ENCODE assay signal across 8 cellular contexts in the genomic region with DNA sequence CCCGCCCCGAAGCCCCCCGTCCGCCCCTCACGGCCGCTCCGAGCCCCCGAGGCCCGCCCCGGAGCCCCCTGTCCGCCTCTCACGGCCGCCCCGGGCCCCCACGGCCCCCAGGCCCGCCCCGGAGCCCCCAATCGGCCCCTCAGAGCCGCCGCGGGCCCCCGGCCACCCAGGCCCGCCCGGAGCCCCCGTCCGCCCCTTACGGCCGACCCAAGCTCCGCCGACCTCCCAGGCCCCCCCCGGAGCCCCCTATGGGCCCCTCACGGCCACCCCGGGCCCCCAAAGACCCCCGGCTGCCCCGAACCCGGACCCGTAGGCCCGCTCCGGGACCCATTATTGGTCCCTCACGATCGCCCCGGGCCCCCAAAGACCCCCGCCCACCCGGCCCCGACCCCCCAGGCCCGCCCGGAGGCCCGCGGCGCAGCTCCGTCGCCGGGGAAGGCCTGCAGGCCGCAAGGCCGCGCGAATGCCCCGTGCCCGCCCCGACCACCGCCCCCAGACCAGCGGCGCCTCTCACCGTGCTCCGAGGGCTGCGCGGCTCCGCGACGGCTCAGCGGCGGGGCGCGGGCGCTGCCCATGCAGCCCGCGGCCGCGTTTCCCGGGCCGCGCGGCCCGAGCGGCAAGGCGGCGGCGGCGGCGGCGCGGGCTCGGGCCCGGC. TPM values are rescaled to one million over a fixed set of nuclear protein-coding genes. Genes with fewer than 3 reads are reported as not detected.
DNase-seq lines count a peak whose midpoint lies in the region; ATAC-seq, FAIRE-seq and TF ChIP-seq lines count a peak whose summit lies in the region.

No MANE protein-coding gene starts in this region.

- peak overlapping the region; percentile 84 to 92; a peak in 3 of 4 replicates for H3K9ac ChIP-seq in K562 (ENCODE audit: insufficient read depth in 1 of 2, low read depth in 2 of 2, low read length in 2 of 2)

- DNase-seq in stimulated activated CD4-positive, alpha-beta T cell treated with anti-CD3 and anti-CD28 coated beads, Interleukin-1b, Interleukin-23, amount 100 ng/mL, for 48 hours, result peak; percentile 19
- no peak for DNase-seq in stimulated activated CD4-positive, alpha-beta T cell treated with anti-CD3 and anti-CD28 coated beads, Interleukin-2, amount 100 ng/mL, for 48 hours
- DNase-seq in K562 (ENCODE audit: extremely low read depth in 1 of 4, low spot score in 3 of 4) (peak in 2 of 4 experiments; percentile 52 to 57), memory B cell (ENCODE audit: low spot score in 2 of 2) (no peak), uterus (peak in 1 of 2 donors; percentile 37), NCI-H774 (lab: John Stamatoyannopoulos, UW) (no peak)

- peak overlapping the region; percentile 98 for H3K27ac Mint-ChIP-seq in memory B cell

- peak overlapping the region; percentile 24 for H3K4me3 Mint-ChIP-seq in memory B cell

- no TSS peak for BruUV-seq in K562 (replicated peaks; lab: Mats Ljungman, UMichigan)

- POLR2A ChIA-PET in K562 (lab: Yijun Ruan, JAX), result interaction anchor here (0.5 to 1.6 kb wide), 7 partner anchors 9 to 120 kb away, joined by 3 to 8 read pairs (median 3); no protein-coding TSS in a partner anchor

- TF ChIP-seq CTCF in K562 (IDR thresholded peaks at IDR 0.05 in 2 of 3, conservative IDR thresholded peaks at IDR 0.05 in 1 of 3; ENCODE audit: insufficient read depth in 2 of 3, low read depth in 1 of 3, low read length in 3 of 3) (no peak), uterus (IDR thresholded peaks at IDR 0.05) (no peak)

- H3K4me2 ChIP-seq in K562 (ENCODE audit: insufficient read depth, low read length), result peak overlapping the region; percentile 76; the same call in 1 of the 2 replicates

- H3K79me2 ChIP-seq in K562 (ENCODE audit: control insufficient read depth, insufficient read depth, low read length), result peaks cover 78% of the 10 kb centered on the region

- H3K27me3 Mint-ChIP-seq in memory B cell, result no peaks in the 10 kb centered on the region

- H3K36me3 ChIP-seq in K562 (ENCODE audit: control insufficient read depth, insufficient read depth, low read length), result peaks cover 19% of the 10 kb centered on the region
- H3K36me3 ChIP-seq in uterus, result no peaks in the 10 kb centered on the region

- intact Hi-C loops in K562 (cut with micrococcal nuclease) (loop anchor here (1.0 to 5.0 kb wide), 3 partner anchors 15 to 249 kb away; no protein-coding TSS in a partner anchor), uterus (cut with DNase I; ENCODE audit: low total_unique reads) (no loop called here)

- TF ChIP-seq POLR2A in K562 (conservative IDR thresholded peaks at IDR 0.05) (no peak), uterus (IDR thresholded peaks at IDR 0.05) (no peak)

- in situ Hi-C loops in K562 (cut with MboI), result no loop called here

- CTCF ChIA-PET in K562 (lab: Yijun Ruan, JAX; ENCODE audit: low intra/inter-chr PET ratio), result interaction anchor here (0.6 kb wide), 1 partner anchor 9 kb away, joined by 7 read pairs; no protein-coding TSS in a partner anchor

- ATAC-seq in K562, result no peak
- no peak for ATAC-seq in memory B cell (ENCODE audit: low read depth)
- ATAC-seq in HG02610 (IDR thresholded peaks at IDR 0.05; ENCODE audit: unreplicated experiment), result no peak
- ATAC-seq in GM18909 (IDR thresholded peaks at IDR 0.05; ENCODE audit: poor library complexity, unreplicated experiment), result no peak

- H3K4me1 Mint-ChIP-seq in memory B cell, result peaks cover 33% of the 10 kb centered on the region

- H3K36me3 Mint-ChIP-seq in memory B cell, result peaks cover 2% of the 10 kb centered on the region

- H3K9me1 ChIP-seq in K562 (ENCODE audit: control insufficient read depth, insufficient read depth, low read length), result no peaks in the 10 kb centered on the region

- no peak for FAIRE-seq in K562 (lab: Jason Lieb, UNC)

- peaks cover 36 to 37% of the 10 kb centered on the region in 2 experiments for H3K4me1 ChIP-seq in K562 (replicated peaks in 1 of 2; ENCODE audit: control insufficient read depth in 2 of 2, insufficient read depth in 2 of 2, low read length in 2 of 2)
- H3K4me1 ChIP-seq in uterus, result peaks cover 0 to 9% of the 10 kb centered on the region in 2 donors

- H3K9me3 ChIP-seq in K562 (replicated peaks; ENCODE audit: control insufficient read depth, insufficient read depth, low read depth, low read length), result no peaks in the 10 kb centered on the region
- no peaks in the 10 kb centered on the region for H3K9me3 ChIP-seq in uterus

- TF ChIP-seq EP300 in K562 (IDR thresholded peaks at IDR 0.05; ENCODE audit: low read length), result no peak

- H3K27ac ChIP-seq in K562 (ENCODE audit: extremely low read depth, low read depth, low read length), result peak overlapping the region; percentile 77
- peak overlapping the region; percentile 96 for H3K27ac ChIP-seq in uterus

- H3K4me3 ChIP-seq in K562 (peak overlapping the region; percentile 97), uterus (peak overlapping the region; percentile 56 to 99)

- H3K9me3 Mint-ChIP-seq in memory B cell, result no peaks in the 10 kb centered on the region

- H3K27me3 ChIP-seq in K562 (ENCODE audit: control insufficient read depth in 2 of 2, insufficient read depth in 2 of 2, low read length in 2 of 2) (no peaks in the 10 kb centered on the region), uterus (no peaks in the 10 kb centered on the region)

- no peak for TF ChIP-seq RAD21 in K562 (CRISPR knock-in tag; conservative IDR thresholded peaks at IDR 0.05 in 1 of 2, IDR thresholded peaks at IDR 0.05 in 1 of 2)

- no peak overlapping the region for H2AFZ ChIP-seq in K562 (ENCODE audit: low read depth, low read length)

- WGBS in K562 (ENCODE audit: insufficient coverage, low coverage, missing lambda C conversion rate), result 1% methylated on average over 25 of the region's 94 CpGs

- peaks cover 32% of the 10 kb centered on the region for H4K20me1 ChIP-seq in K562 (replicated peaks; ENCODE audit: control insufficient read depth, insufficient read depth, low read length)

TF ChIP-seq in K562, 482 proteins besides CTCF, POLR2A, EP300 and RAD21 (continues in another document):
- no peak for TF ChIP-seq NELFE (IDR thresholded peaks at IDR 0.05; ENCODE audit: insufficient read depth, insufficient read length)
- TF ChIP-seq OTX1 (CRISPR knock-in tag; IDR thresholded peaks at IDR 0.05), result no peak
- no peak for TF ChIP-seq GABPB1 (CRISPR knock-in tag; IDR thresholded peaks at IDR 0.05)
- no peak for TF ChIP-seq RBM14 (IDR thresholded peaks at IDR 0.05; ENCODE audit: borderline replicate concordance, insufficient read depth, low read depth, low read length)
- TF ChIP-seq, protein P1, sequence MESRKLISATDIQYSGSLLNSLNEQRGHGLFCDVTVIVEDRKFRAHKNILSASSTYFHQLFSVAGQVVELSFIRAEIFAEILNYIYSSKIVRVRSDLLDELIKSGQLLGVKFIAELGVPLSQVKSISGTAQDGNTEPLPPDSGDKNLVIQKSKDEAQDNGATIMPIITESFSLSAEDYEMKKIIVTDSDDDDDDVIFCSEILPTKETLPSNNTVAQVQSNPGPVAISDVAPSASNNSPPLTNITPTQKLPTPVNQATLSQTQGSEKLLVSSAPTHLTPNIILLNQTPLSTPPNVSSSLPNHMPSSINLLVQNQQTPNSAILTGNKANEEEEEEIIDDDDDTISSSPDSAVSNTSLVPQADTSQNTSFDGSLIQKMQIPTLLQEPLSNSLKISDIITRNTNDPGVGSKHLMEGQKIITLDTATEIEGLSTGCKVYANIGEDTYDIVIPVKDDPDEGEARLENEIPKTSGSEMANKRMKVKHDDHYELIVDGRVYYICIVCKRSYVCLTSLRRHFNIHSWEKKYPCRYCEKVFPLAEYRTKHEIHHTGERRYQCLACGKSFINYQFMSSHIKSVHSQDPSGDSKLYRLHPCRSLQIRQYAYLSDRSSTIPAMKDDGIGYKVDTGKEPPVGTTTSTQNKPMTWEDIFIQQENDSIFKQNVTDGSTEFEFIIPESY (CRISPR knock-in tag; IDR thresholded peaks at IDR 0.05), result no peak

RNA-seq across cellular contexts. Expression of a gene that starts 0.5 kb away (rescaled TPM):
- total RNA-seq in K562 (2011; cell fraction: chromatin; rRNA removed; ENCODE audit: low replicate concordance), result 521 and 557 TPM in 2 replicates
- 219 and 271 TPM in 2 replicates for total RNA-seq in K562 (2011; cell fraction: nucleolus; rRNA removed)
- 280 and 307 TPM in 2 replicates for total RNA-seq in K562 (2011; cell fraction: nucleoplasm; rRNA removed)
- total RNA-seq in K562 (2014; rRNA removed) (49.2 and 58.7 TPM in 2 replicates), K562 (2014; rRNA removed; fragmentation: Illumina TruSeq; extraction: Trizol) (25.4 and 31.7 TPM in 2 replicates), K562 (2015; rRNA removed; fragmentation: Illumina TruSeq; extraction: Trizol) (26.9 and 27.6 TPM in 2 replicates), K562 (2021) (114 and 126 TPM in 2 replicates), uterus (100 to 1,000 TPM in 1 of 4 donors, 10 to 100 TPM in 3; 20.5 to 182 (median 45.5) TPM)
- polyA plus RNA-seq in K562 (2011; rRNA removed) (24.1 and 24.5 TPM in 2 replicates), K562 (2014; fragmentation: Illumina TruSeq; extraction: Trizol) (41.9 and 66.8 TPM in 2 replicates), K562 (2014; fragmentation: Nextera tagmentation; extraction: Ambion mirVana) (1 to 10 TPM; 4.7 to 5.4 TPM), K562 (2014; rRNA removed) (75.6 and 83.7 TPM in 2 replicates)
- polyA plus RNA-seq in K562 (2011; cell fraction: cytosol; rRNA removed), result 24.1 and 43.3 TPM in 2 replicates
- 82.4 and 115 TPM in 2 replicates for polyA plus RNA-seq in K562 (2011; cell fraction: nucleus; rRNA removed)
- polyA plus RNA-seq in K562 (2012), result 58.0 and 101 TPM in 2 replicates
- polyA minus RNA-seq in K562 (2011; rRNA and poly(A)+ RNA removed), result 22.7 and 27.7 TPM in 2 replicates
- 41.4 and 57.3 TPM in 2 replicates for polyA minus RNA-seq in K562 (2011; cell fraction: cytosol; rRNA and poly(A)+ RNA removed)
- polyA minus RNA-seq in K562 (2011; cell fraction: nucleus; rRNA and poly(A)+ RNA removed), result 37.2 and 51.5 TPM in 2 replicates

RNA-seq across cellular contexts. Expression of a gene that starts 18.3 kb away (rescaled TPM):
- total RNA-seq in K562 (2011; cell fraction: chromatin; rRNA removed; ENCODE audit: low replicate concordance), result 538 and 821 TPM in 2 replicates
- 360 and 372 TPM in 2 replicates for total RNA-seq in K562 (2011; cell fraction: nucleolus; rRNA removed)
- 370 and 431 TPM in 2 replicates for total RNA-seq in K562 (2011; cell fraction: nucleoplasm; rRNA removed)
- total RNA-seq in K562 (2014; rRNA removed) (67.4 and 136 TPM in 2 replicates), K562 (2014; rRNA removed; fragmentation: Illumina TruSeq; extraction: Trizol) (37.3 and 41.2 TPM in 2 replicates), K562 (2015; rRNA removed; fragmentation: Illumina TruSeq; extraction: Trizol) (51.9 and 55.5 TPM in 2 replicates), K562 (2021) (74.8 and 75.4 TPM in 2 replicates), uterus (100 to 1,000 TPM in 3 of 4 donors, 10 to 100 TPM in 1; 66.6 to 208 (median 144) TPM)
- polyA plus RNA-seq in K562 (2011; rRNA removed) (44.2 and 53.2 TPM in 2 replicates), K562 (2014; fragmentation: Illumina TruSeq; extraction: Trizol) (49.2 and 49.4 TPM in 2 replicates), K562 (2014; fragmentation: Nextera tagmentation; extraction: Ambion mirVana) (1 to 10 TPM; 5.8 to 7.0 TPM), K562 (2014; rRNA removed) (62.6 and 89.1 TPM in 2 replicates)
- 33.7 and 35.7 TPM in 2 replicates for polyA plus RNA-seq in K562 (2011; cell fraction: cytosol; rRNA removed)
- 243 and 279 TPM in 2 replicates for polyA plus RNA-seq in K562 (2011; cell fraction: nucleus; rRNA removed)
- polyA plus RNA-seq in K562 (2012), result 41.5 and 49.6 TPM in 2 replicates
- 44.3 and 53.3 TPM in 2 replicates for polyA minus RNA-seq in K562 (2011; rRNA and poly(A)+ RNA removed)
- 30.5 and 50.1 TPM in 2 replicates for polyA minus RNA-seq in K562 (2011; cell fraction: cytosol; rRNA and poly(A)+ RNA removed)
- polyA minus RNA-seq in K562 (2011; cell fraction: nucleus; rRNA and poly(A)+ RNA removed), result 79.4 and 87.9 TPM in 2 replicates
